In the genomic region with DNA sequence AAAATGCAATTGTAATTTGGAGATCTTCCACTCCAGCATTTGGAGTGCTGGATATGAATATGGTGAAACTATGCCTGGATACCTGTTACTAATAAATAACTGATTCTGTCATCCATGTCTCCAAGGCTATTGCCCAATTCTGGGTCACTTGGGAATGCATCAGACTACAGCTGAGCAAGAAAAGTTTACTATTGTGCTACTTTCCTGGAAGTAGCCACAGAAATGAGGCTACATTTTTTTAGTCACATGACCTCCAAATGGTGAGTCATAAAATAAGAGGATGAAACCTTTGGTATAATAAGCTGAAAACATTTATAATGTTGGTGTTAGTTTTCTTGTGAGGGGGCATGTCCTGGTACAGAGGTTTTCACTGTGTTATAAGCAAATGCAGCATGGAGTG, we compare ENCODE assay signal across 11 cellular contexts. TPM values are rescaled to one million over a fixed set of nuclear protein-coding genes. Genes with fewer than 3 reads are reported as not detected.
DNase-seq lines count a peak whose midpoint lies in the region; ATAC-seq and TF ChIP-seq lines count a peak whose summit lies in the region.
"Had no signal": no experiment of that assay in that cellular context is flagged by ENCODE, and none has a peak within 500 bp of the region (broad histone marks: within the 10 kb centered on the region; RNA-seq: fewer than 3 reads in every experiment).

No MANE protein-coding gene starts in this region.

- peaks cover 3% of the 10 kb centered on the region for H3K9me3 Mint-ChIP-seq in activated CD4-positive, alpha-beta T cell treated with anti-CD3 and anti-CD28 coated beads, Interleukin-2, amount 10 ng/mL, durations not matched to agents 24 days and 14 days

- TF ChIP-seq CTCF in fibroblast of pulmonary artery (IDR thresholded peaks at IDR 0.05; ENCODE audit: low read length, missing control alignments), result no peak

- H3K4me3 Mint-ChIP-seq in activated CD4-positive, alpha-beta T cell treated with anti-CD3 and anti-CD28 coated beads, Interleukin-2, amount 10 ng/mL, durations not matched to agents 24 days and 14 days, result no peak overlapping the region

- H3K36me3 Mint-ChIP-seq in activated CD4-positive, alpha-beta T cell treated with anti-CD3 and anti-CD28 coated beads, Interleukin-2, amount 10 ng/mL, durations not matched to agents 24 days and 14 days (ENCODE audit: low read depth), result no peaks in the 10 kb centered on the region

- intact Hi-C loops in Right ventricle myocardium inferior (cut with DNase I) (no loop called here), cardiac septum (cut with DNase I) (no loop called here)
- intact Hi-C loops in activated CD4-positive, alpha-beta T cell treated with anti-CD3 and anti-CD28 coated beads, Interleukin-2, amount 10 ng/mL, durations not matched to agents 24 days and 14 days (cut with micrococcal nuclease), result no loop called here

- peak; percentile 81 for ATAC-seq in Right ventricle myocardium inferior

- no peak overlapping the region for H3K27ac Mint-ChIP-seq in activated CD4-positive, alpha-beta T cell treated with anti-CD3 and anti-CD28 coated beads, Interleukin-2, amount 10 ng/mL, durations not matched to agents 24 days and 14 days

- DNase-seq in Right ventricle myocardium inferior (ENCODE audit: missing footprints) (no peak), cardiac septum (ENCODE audit: low spot score) (no peak), T1000 (lab: John Stamatoyannopoulos, UW) (peak; percentile 32), fibroblast of pulmonary artery (ENCODE audit: low read depth) (peak; percentile 86), stromal cell of bone marrow (ENCODE audit: low read depth) (peak; percentile 85), NCI-H2081 treated with DMSO at 0.1 percent for 48 hours (lab: John Stamatoyannopoulos, UW) (no peak)
- DNase-seq in activated CD4-positive, alpha-beta T cell treated with anti-CD3 and anti-CD28 coated beads for 48 hours, result no peak
- no peak for DNase-seq in activated CD4-positive, alpha-beta T cell treated with anti-CD3 and anti-CD28 coated beads, Interleukin-2, amount 10 ng/mL, durations not matched to agents 24 days and 14 days
- DNase-seq: activated CD8-positive, alpha-beta memory T cell treated with anti-CD3 and anti-CD28 coated beads, Interleukin-2, amount 50 U/mL, for 4 hours; small intestine; transverse colon had no signal

- peaks cover 10% of the 10 kb centered on the region for H3K4me1 Mint-ChIP-seq in activated CD4-positive, alpha-beta T cell treated with anti-CD3 and anti-CD28 coated beads, Interleukin-2, amount 10 ng/mL, durations not matched to agents 24 days and 14 days

- H3K4me3 ChIP-seq in fibroblast of pulmonary artery (replicated peaks; ENCODE audit: low read depth, low read length), result no peak overlapping the region
- H3K4me3 ChIP-seq: transverse colon had no signal

- H3K27me3 Mint-ChIP-seq in activated CD4-positive, alpha-beta T cell treated with anti-CD3 and anti-CD28 coated beads, Interleukin-2, amount 10 ng/mL, durations not matched to agents 24 days and 14 days, result peaks cover 2% of the 10 kb centered on the region

RNA-seq across cellular contexts. Expression of a gene that starts 44.4 kb away (rescaled TPM):
- 0.19 TPM for total RNA-seq in Right ventricle myocardium inferior
- total RNA-seq in cardiac septum, result not detected
- total RNA-seq in activated CD4-positive, alpha-beta T cell treated with anti-CD3 and anti-CD28 coated beads, Interleukin-2, amount 10 ng/mL, durations not matched to agents 24 days and 14 days, result not detected in 2 replicates

RNA-seq across cellular contexts. Expression of a gene that starts 44.5 kb away (rescaled TPM):
- 15.8 TPM for total RNA-seq in Right ventricle myocardium inferior
- 12.6 TPM for total RNA-seq in cardiac septum
- 15.8 and 19.0 TPM in 2 replicates for total RNA-seq in activated CD4-positive, alpha-beta T cell treated with anti-CD3 and anti-CD28 coated beads, Interleukin-2, amount 10 ng/mL, durations not matched to agents 24 days and 14 days

Comparison
In these comparisons a context has a peak if more than half of its experiments do, and no peak if none do; other contexts are left out.
1. DNase-seq: peak in T1000 (single experiment), fibroblast of pulmonary artery (single experiment) and stromal cell of bone marrow (single experiment); none in Right ventricle myocardium inferior (single experiment), cardiac septum (single experiment), activated CD4-positive, alpha-beta T cell treated with anti-CD3 and anti-CD28 coated beads for 48 hours (single experiment), activated CD4-positive, alpha-beta T cell treated with anti-CD3 and anti-CD28 coated beads, Interleukin-2, amount 10 ng/mL, durations not matched to agents 24 days and 14 days (single experiment) and NCI-H2081 treated with DMSO at 0.1 percent for 48 hours (single experiment).